11 cellular contexts compared by ENCODE assay signal in the genomic region with DNA sequence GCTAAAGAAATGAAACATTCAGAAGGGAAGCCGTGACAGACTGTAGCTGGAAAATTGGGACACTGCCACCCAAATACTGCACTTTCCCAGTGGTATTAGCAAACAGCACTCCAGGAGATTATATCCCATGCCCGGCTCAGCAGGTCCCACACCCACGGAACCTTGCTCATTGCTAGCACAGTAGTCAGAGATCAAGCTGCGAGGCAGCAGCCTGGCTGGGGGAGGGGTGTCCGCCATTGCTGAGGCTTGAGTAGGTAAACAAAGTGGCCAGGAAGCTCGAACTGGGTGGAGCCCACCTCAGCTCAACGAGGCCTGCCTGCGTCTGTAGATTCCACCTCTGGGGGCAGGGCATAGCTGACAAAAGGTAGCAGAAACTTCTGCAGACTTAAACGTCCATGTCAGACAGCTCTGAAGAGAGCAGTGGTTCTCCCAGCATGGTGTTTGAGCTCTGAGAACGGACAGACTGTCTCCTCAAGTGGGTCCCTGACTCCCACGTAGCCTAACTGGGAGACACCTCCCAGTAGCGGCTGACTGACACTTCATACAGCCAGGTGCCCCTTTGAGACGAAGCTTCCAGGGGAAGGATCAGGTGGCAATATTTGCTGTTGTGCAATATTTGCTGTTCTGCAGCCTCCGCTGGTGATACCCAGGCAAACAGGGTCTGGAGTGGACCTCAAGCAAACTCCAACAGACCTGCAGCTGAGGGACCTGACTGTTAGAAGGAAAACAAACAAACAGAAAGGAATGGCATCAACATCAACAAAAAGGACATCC. TPM values are rescaled to one million over a fixed set of nuclear protein-coding genes. Genes with fewer than 3 reads are reported as not detected.
"Had no signal": no experiment of that assay in that cellular context is flagged by ENCODE, and none has a peak within 500 bp of the region (broad histone marks: within the 10 kb centered on the region; RNA-seq: fewer than 3 reads in every experiment).

No MANE protein-coding gene starts in this region.

RNA-seq across cellular contexts. Expression of gene ONECUT1, which starts 34.2 kb away (rescaled TPM):
- total RNA-seq: activated CD4-positive, alpha-beta T cell treated with anti-CD3 and anti-CD28 coated beads for 36 hours; activated CD4-positive, alpha-beta T cell treated with anti-CD3 and anti-CD28 coated beads, Interleukin-2, amount 10 ng/mL, durations not matched to agents 7 days and 5 days; activated CD8-positive, alpha-beta T cell treated with anti-CD3 and anti-CD28 coated beads, Interleukin-2, amount 10 ng/mL, durations not matched to agents 7 days and 5 days; activated naive CD8-positive, alpha-beta T cell treated with anti-CD3 and anti-CD28 coated beads, Interleukin-2, amount 10 ng/mL, durations not matched to agents 7 days and 5 days; activated T-helper 2 cell treated with anti-CD3 and anti-CD28 coated beads, Interferon-gamma antibody, Interleukin-2, Interleukin-4, amounts not matched to agents 10 μg/mL and 5 μg/mL and 100 μg/mL, durations not matched to agents 14 hours and 24 hours and 36 hours; LHCN-M2; PC-3; Peyer's patch; T-helper 1 cell treated with Interleukin-12 subunit alpha and Interleukin-12 subunit beta and Interleukin-4 antibody, amounts not matched to agents 30 ng/mL and 1 ng/mL, for 36 hours; T-helper 2 cell treated with Interferon-gamma antibody and Interleukin-4, amounts not matched to agents 100 ng/mL and 5 ng/mL, for 36 hours had no signal
- polyA plus RNA-seq: cardiac muscle cell had no signal
